In the genomic region with DNA sequence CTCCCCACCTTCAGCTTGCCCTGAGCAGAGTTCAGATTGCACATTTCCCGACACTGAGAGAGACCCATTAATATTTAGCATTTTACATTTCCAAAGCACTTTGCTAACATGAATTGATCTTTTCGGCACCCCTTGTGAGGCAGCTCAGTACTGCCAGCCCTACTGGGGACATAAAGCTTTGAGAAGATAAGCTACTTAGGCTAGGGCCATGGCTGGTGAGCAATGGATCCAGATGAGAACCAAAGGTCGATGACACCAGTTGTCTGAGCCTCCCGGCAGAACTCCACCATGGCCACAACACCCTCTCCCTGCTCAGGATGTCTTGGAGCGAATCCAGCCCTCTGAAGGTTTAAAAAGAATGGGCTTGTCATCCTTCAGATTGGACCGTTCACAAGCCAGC, we compare ENCODE assay signal across 26 cellular contexts. TPM values are rescaled to one million over a fixed set of nuclear protein-coding genes. Genes with fewer than 3 reads are reported as not detected.
A peak's percentile ranks its signal among the peaks of the same experiment; 100 is the strongest.
DNase-seq lines count a peak whose midpoint lies in the region; ATAC-seq, FAIRE-seq and TF ChIP-seq lines count a peak whose summit lies in the region.
"Had no signal": no experiment of that assay in that cellular context is flagged by ENCODE, and none has a peak within 500 bp of the region (broad histone marks: within the 10 kb centered on the region; RNA-seq: fewer than 3 reads in every experiment).

No MANE protein-coding gene starts in this region.

- H3K56ac ChIP-seq in H1 (replicated peaks; ENCODE audit: insufficient read length, low read depth, low read length): no peak overlapping the region

- H4K20me1 ChIP-seq in BLaER1 (no peaks in the 10 kb centered on the region), H1 (replicated peaks in 1 of 2; ENCODE audit: control insufficient read depth in 1 of 2, insufficient read depth in 2 of 2, low read length in 2 of 2) (no peaks in the 10 kb centered on the region), smooth muscle cell (ENCODE audit: low read depth) (no peaks in the 10 kb centered on the region)
- H4K20me1 ChIP-seq in BLaER1 treated with 17β-estradiol and CSF1 and Interleukin-3, amounts not matched to agents 10 nM and 100 nM: no peaks in the 10 kb centered on the region

- TF ChIP-seq EP300 in H1 (IDR thresholded peaks at IDR 0.05; ENCODE audit: borderline replicate concordance in 1 of 2, low read depth in 2 of 2, low read length in 2 of 2): no peak

- H3K36me3 ChIP-seq in BLaER1 (no peaks in the 10 kb centered on the region), HEK293 (ENCODE audit: control insufficient read depth in 2 of 2, insufficient read depth in 1 of 2, low read length in 2 of 2) (no peaks in the 10 kb centered on the region), H1 (ENCODE audit: control insufficient read depth in 2 of 4, insufficient read depth in 4 of 4, low read length in 3 of 4) (no peaks in the 10 kb centered on the region), smooth muscle cell (ENCODE audit: low read depth) (no peaks in the 10 kb centered on the region)
- no peaks in the 10 kb centered on the region for H3K36me3 ChIP-seq in BLaER1 treated with 17β-estradiol and CSF1 and Interleukin-3, amounts not matched to agents 10 nM and 100 nM
- H3K36me3 ChIP-seq: BE2C had no signal

- TF ChIP-seq CTCF in HEK293 (tag by site-specific recombination; IDR thresholded peaks at IDR 0.05): no peak
- TF ChIP-seq CTCF in H1 (IDR thresholded peaks at IDR 0.05; ENCODE audit: control extremely low read depth in 1 of 3, insufficient read depth in 1 of 3, low read depth in 1 of 3, low read length in 3 of 3): no peak
- no peak for TF ChIP-seq CTCF in smooth muscle cell (IDR thresholded peaks at IDR 0.05; ENCODE audit: borderline replicate concordance, insufficient read depth, poor library complexity, severe bottlenecking)

- no peaks in the 10 kb centered on the region for H3K27me3 ChIP-seq in BLaER1
- no peaks in the 10 kb centered on the region for H3K27me3 ChIP-seq in BLaER1 treated with 17β-estradiol and CSF1 and Interleukin-3, amounts not matched to agents 10 nM and 100 nM
- H3K27me3 ChIP-seq in H1 (replicated peaks in 1 of 4; ENCODE audit: control insufficient read depth in 3 of 4, extremely low read depth in 1 of 4, insufficient read depth in 3 of 4, low read length in 3 of 4): no peaks in the 10 kb centered on the region
- H3K27me3 ChIP-seq in smooth muscle cell (ENCODE audit: low read depth): peaks cover 52% of the 10 kb centered on the region

- H3F3A ChIP-seq in smooth muscle cell (ENCODE audit: low read depth): no peaks in the 10 kb centered on the region

- TF ChIP-seq RAD21 in H1 (IDR thresholded peaks at IDR 0.05 in 1 of 2, conservative IDR thresholded peaks at IDR 0.05 in 1 of 2; ENCODE audit: low read depth in 2 of 2, low read length in 2 of 2): no peak

- H3K27ac ChIP-seq in BLaER1: no peak overlapping the region
- peak overlapping the region in 7 of 11 experiments; percentile 23 to 73 (median 58); a peak in 12 of 22 replicates for H3K27ac ChIP-seq in BLaER1 treated with 17β-estradiol and CSF1 and Interleukin-3, amounts not matched to agents 10 nM and 100 nM
- no peak overlapping the region for H3K27ac ChIP-seq in HEK293 (ENCODE audit: extremely low read depth, low read depth, low read length)
- no peak overlapping the region for H3K27ac ChIP-seq in H1 (ENCODE audit: low read depth, low read length)
- H3K27ac ChIP-seq in smooth muscle cell (ENCODE audit: low read depth): no peak overlapping the region

- H4K91ac ChIP-seq in H1 (replicated peaks; ENCODE audit: insufficient read length, low read length): no peak overlapping the region

- H3K79me2 ChIP-seq in H1 (ENCODE audit: control insufficient read depth in 1 of 2, insufficient read depth in 2 of 2, low read length in 2 of 2) (no peaks in the 10 kb centered on the region), smooth muscle cell (ENCODE audit: low read depth) (no peaks in the 10 kb centered on the region)

- 0 out of 2 replicates have a peak overlapping the region, but pooled peaks have one; percentile 30 for H2AK5ac ChIP-seq in H1 (ENCODE audit: low read depth, low read length)

- no peak overlapping the region for H4K8ac ChIP-seq in H1 (ENCODE audit: extremely low read depth, insufficient read depth, low read length)

- H3K4me1 ChIP-seq in BLaER1 (peaks cover 14% of the 10 kb centered on the region), HEK293 (ENCODE audit: control insufficient read depth, insufficient read depth, low read length) (no peaks in the 10 kb centered on the region), H1 (replicated peaks in 1 of 4; ENCODE audit: control insufficient read depth in 3 of 4, insufficient read depth in 4 of 4, low read length in 3 of 4) (no peaks in the 10 kb centered on the region), smooth muscle cell (ENCODE audit: low read depth) (no peaks in the 10 kb centered on the region)
- H3K4me1 ChIP-seq in BLaER1 treated with 17β-estradiol and CSF1 and Interleukin-3, amounts not matched to agents 10 nM and 100 nM: peaks cover 12 to 45% (median 23%) of the 10 kb centered on the region in 10 experiments; a peak in 19 of 20 replicates
- H3K4me1 ChIP-seq: BE2C had no signal

- no peak overlapping the region for H3K14ac ChIP-seq in H1 (ENCODE audit: insufficient read length)

- H2BK20ac ChIP-seq in H1 (ENCODE audit: low read length): no peak overlapping the region

- POLR2A ChIA-PET in HEK293 (lab: Yijun Ruan, JAX): no interaction called here
- POLR2A ChIA-PET in H1 (lab: Charles Lee; ENCODE audit: partially characterized antibody): no interaction called here

- H3K4ac ChIP-seq in H1 (replicated peaks; ENCODE audit: insufficient read length, low read depth, low read length): no peak overlapping the region

- 87% methylated on average over 6 of the region's 6 CpGs; no CpG with 5 or more reads in 1 of the 2 experiments for WGBS in H1 (ENCODE audit: extremely low coverage in 1 of 2, insufficient coverage in 1 of 2, insufficient read length in 1 of 2, insufficient replicate concordance in 2 of 2, low coverage in 1 of 2, low lambda C conversion rate in 2 of 2, missing lambda C conversion rate in 1 of 2), 2 experiments
- 89% methylated on average over 6 of the region's 6 CpGs for WGBS in smooth muscle cell (ENCODE audit: low lambda C conversion rate)

- no peaks in the 10 kb centered on the region for H3K79me1 ChIP-seq in H1 (ENCODE audit: low read depth, low read length)

- H2BK12ac ChIP-seq in H1 (ENCODE audit: low read depth, low read length): no peak overlapping the region

- H3K4me3 ChIP-seq in BLaER1 (no peak overlapping the region), HEK293 (ENCODE audit: low read depth, low read length) (no peak overlapping the region), H1 (ENCODE audit: extremely low read depth in 1 of 4, insufficient read depth in 2 of 4, low read depth in 3 of 4, low read length in 4 of 4) (no peak overlapping the region), smooth muscle cell (no peak overlapping the region)
- no peak overlapping the region; a peak in 2 of 20 replicates for H3K4me3 ChIP-seq in BLaER1 treated with 17β-estradiol and CSF1 and Interleukin-3, amounts not matched to agents 10 nM and 100 nM
- H3K4me3 ChIP-seq: GM12878 had no signal

- no peak overlapping the region for H2BK120ac ChIP-seq in H1 (replicated peaks; ENCODE audit: low read depth, low read length)

- no peak overlapping the region for H2BK5ac ChIP-seq in H1 (ENCODE audit: low read depth, low read length)

- H2AFZ ChIP-seq in H1 (ENCODE audit: low read length): no peak overlapping the region
- H2AFZ ChIP-seq in smooth muscle cell (ENCODE audit: low read depth): no peak overlapping the region

- H3K23ac ChIP-seq in H1 (ENCODE audit: insufficient read length): no peak overlapping the region

- peaks cover 9% of the 10 kb centered on the region; the same call in 1 of the 2 replicates for H3K9me3 ChIP-seq in BLaER1
- peaks cover 9 to 20% (median 16%) of the 10 kb centered on the region in 11 experiments; a peak in 18 of 22 replicates for H3K9me3 ChIP-seq in BLaER1 treated with 17β-estradiol and CSF1 and Interleukin-3, amounts not matched to agents 10 nM and 100 nM (replicated peaks in 1 of 11)
- no peaks in the 10 kb centered on the region for H3K9me3 ChIP-seq in HEK293 (ENCODE audit: control insufficient read depth, insufficient read depth, low read depth, low read length)
- no peaks in the 10 kb centered on the region for H3K9me3 ChIP-seq in H1 (ENCODE audit: insufficient read depth in 2 of 2, low read depth in 1 of 2, low read length in 1 of 2)
- no peaks in the 10 kb centered on the region for H3K9me3 ChIP-seq in smooth muscle cell (replicated peaks; ENCODE audit: low read depth)
- H3K9me3 ChIP-seq: BE2C had no signal

- no peaks in the 10 kb centered on the region for H3K23me2 ChIP-seq in H1 (ENCODE audit: low read depth, low read length)

- CTCF ChIA-PET in HEK293 (lab: Yijun Ruan, JAX): interaction anchor here (0.7 to 1.3 kb wide), 3 partner anchors 10 to 55 kb away, joined by 3 to 4 read pairs (median 3); no protein-coding TSS in a partner anchor
- CTCF ChIA-PET in H1 (lab: Charles Lee; ENCODE audit: partially characterized antibody): interaction anchor here (1.0 to 1.7 kb wide), 6 partner anchors 13 to 194 kb away, joined by 3 to 5 read pairs (median 4); partner anchors contain the start of gene R3HCC1L

- DNase-seq in H1 (ENCODE audit: low read depth in 1 of 2, low spot score in 2 of 2) (no peak), smooth muscle cell (lab: John Stamatoyannopoulos, UW; ENCODE audit: unreplicated experiment) (no peak), SKM-1 (lab: John Stamatoyannopoulos, UW; ENCODE audit: unreplicated experiment) (no peak)
- DNase-seq: 8988T; ACHN; BE2C; C1 segment of cervical spinal cord; CD4-positive, alpha-beta memory T cell; CD4-positive, CD25-positive, alpha-beta regulatory T cell; CD8-positive, alpha-beta memory T cell; COR-L47; DMS 273 treated with DMSO at 0.1 percent for 48 hours; DMS153; DMS53; DMS79; DND-41; EL; GDM1 had no signal

- ATAC-seq in GM19351 (IDR thresholded peaks at IDR 0.05; ENCODE audit: unreplicated experiment): no peak
- ATAC-seq: GM12878 had no signal

- H3K9ac ChIP-seq in BLaER1 (no peak overlapping the region), H1 (replicated peaks in 1 of 4; ENCODE audit: extremely low read depth in 1 of 4, low read depth in 3 of 4, low read length in 3 of 4) (no peak overlapping the region), smooth muscle cell (ENCODE audit: low read depth) (no peak overlapping the region)
- peak overlapping the region in 3 of 11 experiments; percentile 39 to 51 (median 50); a peak in 5 of 22 replicates for H3K9ac ChIP-seq in BLaER1 treated with 17β-estradiol and CSF1 and Interleukin-3, amounts not matched to agents 10 nM and 100 nM

- no peak overlapping the region for H2BK15ac ChIP-seq in H1 (ENCODE audit: low read length)

- no peak overlapping the region for H3K18ac ChIP-seq in H1 (ENCODE audit: extremely low read depth, low read length)

- TF ChIP-seq POLR2A in H1 (IDR thresholded peaks at IDR 0.05; ENCODE audit: control extremely low read depth in 1 of 2, low read depth in 2 of 2, low read length in 2 of 2): no peak

- H4K5ac ChIP-seq in H1 (ENCODE audit: insufficient read length, low read depth, low read length): no peak overlapping the region

- H3K4me2 ChIP-seq in BLaER1 (peak overlapping the region; percentile 41), H1 (ENCODE audit: insufficient read depth in 1 of 2, low read depth in 2 of 2, low read length in 2 of 2) (no peak overlapping the region), smooth muscle cell (no peak overlapping the region)
- H3K4me2 ChIP-seq in BLaER1 treated with 17β-estradiol and CSF1 and Interleukin-3, amounts not matched to agents 10 nM and 100 nM: peak overlapping the region; percentile 13 to 78 (median 65)

- no peak for FAIRE-seq in H1 (lab: Jason Lieb, UNC)
- FAIRE-seq: A204.1, GM12878, GM12892, GM18507 had no signal

RNA-seq across cellular contexts. Expression of gene R3HCC1L, which starts 19.1 kb away (rescaled TPM):
- total RNA-seq in H1 (2021; fragmentation: NEBNext Ultra II Directional; extraction: Animal tissue kit (Norgen Biotek cat#: 25700)): 13.9 and 16.6 TPM in 2 replicates
- polyA plus RNA-seq in H1 (2011; rRNA removed) (4.6 and 6.9 TPM in 2 replicates), smooth muscle cell (12.2 and 18.1 TPM in 2 replicates)
- 10.4 TPM for polyA plus RNA-seq in H1 (2011; cell fraction: cytosol; rRNA removed)
- polyA plus RNA-seq in H1 (2011; cell fraction: nucleus; rRNA removed): 4.4 TPM
- polyA plus RNA-seq in H1 (2012, experiment 1 of 2): 13.7 to 15.7 TPM (median 14.7 TPM) in 4 replicates
- polyA plus RNA-seq in H1 (2012, experiment 2 of 2): 0.66 TPM
- 12.1 TPM for polyA plus RNA-seq in H1 (2013, experiment 1 of 2)
- 11.9 TPM for polyA plus RNA-seq in H1 (2013, experiment 2 of 2)
- 18.1 and 24.4 TPM in 2 replicates for polyA minus RNA-seq in H1 (2011; rRNA and poly(A)+ RNA removed)
- 11.7 TPM for polyA minus RNA-seq in H1 (2011; cell fraction: cytosol; rRNA and poly(A)+ RNA removed)
- 24.7 TPM for polyA minus RNA-seq in H1 (2011; cell fraction: nucleus; rRNA and poly(A)+ RNA removed)
- total RNA-seq in smooth muscle cell: 11.4 and 18.0 TPM in 2 replicates

Comparison
In these comparisons a context has a peak if more than half of its experiments do, and no peak if none do; other contexts are left out.
1. H3K27ac ChIP-seq: peak in BLaER1 treated with 17β-estradiol and CSF1 and Interleukin-3, amounts not matched to agents 10 nM and 100 nM (7 of 11); none in BLaER1 (single experiment), HEK293 (single experiment), H1 (single experiment) and smooth muscle cell (single experiment).
2. H3K4me2 ChIP-seq: peak in BLaER1 (single experiment) and BLaER1 treated with 17β-estradiol and CSF1 and Interleukin-3, amounts not matched to agents 10 nM and 100 nM (11 of 11); none in H1 (0 of 2) and smooth muscle cell (single experiment).